In the genomic region with DNA sequence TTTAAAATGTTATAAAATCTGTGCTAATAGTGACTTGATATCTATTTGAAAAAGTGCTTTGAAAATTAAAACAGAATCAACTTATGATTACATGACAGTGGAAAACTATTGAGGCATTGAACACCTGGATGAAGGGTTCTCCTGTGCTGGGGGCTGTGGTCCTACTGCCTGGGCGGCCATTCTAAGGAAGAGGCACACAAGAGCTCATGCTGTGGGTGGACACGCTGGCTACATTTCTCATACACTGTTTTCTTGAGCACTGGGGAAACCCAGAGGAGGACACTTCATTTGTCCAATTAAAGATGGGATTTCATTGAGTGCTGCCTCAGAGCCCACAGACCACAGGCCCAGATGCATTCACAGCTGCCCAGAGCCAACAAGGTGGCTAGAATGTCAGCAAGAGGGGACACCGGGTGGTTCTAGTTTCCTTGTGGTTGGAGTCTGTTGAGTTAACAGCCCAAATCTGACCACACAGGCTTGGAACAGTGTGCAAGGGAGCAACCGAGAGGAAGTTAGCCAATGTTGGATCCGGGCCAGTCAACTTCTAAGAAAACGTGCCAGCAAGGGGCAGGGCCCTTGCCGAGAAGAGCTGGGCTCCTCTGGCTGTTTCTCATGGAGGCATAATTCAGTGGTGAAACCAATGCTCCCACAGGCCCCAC, we compare ENCODE assay signal across 8 cellular contexts. TPM values are rescaled to one million over a fixed set of nuclear protein-coding genes. Genes with fewer than 3 reads are reported as not detected.
A peak's percentile ranks its signal among the peaks of the same experiment; 100 is the strongest.
DNase-seq lines count a peak whose midpoint lies in the region; ATAC-seq, FAIRE-seq and TF ChIP-seq lines count a peak whose summit lies in the region.

No MANE protein-coding gene starts in this region.

- H3K27ac ChIP-seq in keratinocyte (ENCODE audit: control insufficient read depth, insufficient read depth, low read length) (no peak overlapping the region), mesendoderm (ENCODE audit: low read depth, low read length) (no peak overlapping the region)

- H3K4me3 ChIP-seq in keratinocyte (ENCODE audit: control insufficient read depth in 2 of 3, extremely low read depth in 1 of 3, insufficient read depth in 2 of 3, low read depth in 1 of 3, low read length in 3 of 3) (no peak overlapping the region), mesendoderm (ENCODE audit: low read length) (no peak overlapping the region)

- H3K9me3 ChIP-seq in keratinocyte (ENCODE audit: control insufficient read depth, low read depth, low read length): no peaks in the 10 kb centered on the region

- ATAC-seq in GM18511 (IDR thresholded peaks at IDR 0.05; ENCODE audit: unreplicated experiment) (peak; percentile 78), HG03159 (IDR thresholded peaks at IDR 0.05; ENCODE audit: unreplicated experiment) (peak; percentile 63)

- no peak overlapping the region for H2AK5ac ChIP-seq in mesendoderm (ENCODE audit: low read length)

- no peaks in the 10 kb centered on the region for H3K36me3 ChIP-seq in keratinocyte (ENCODE audit: control insufficient read depth in 2 of 2, extremely low read depth in 1 of 2, insufficient read depth in 2 of 2, low read length in 2 of 2)
- H3K36me3 ChIP-seq in mesendoderm (ENCODE audit: control insufficient read depth, insufficient read depth, low read length): no peaks in the 10 kb centered on the region

- H3K27me3 ChIP-seq in keratinocyte (ENCODE audit: control insufficient read depth, extremely low read depth, insufficient read depth, low read length): peaks cover 5% of the 10 kb centered on the region
- no peaks in the 10 kb centered on the region for H3K27me3 ChIP-seq in mesendoderm (ENCODE audit: insufficient read depth, low read length, poor library complexity)

- no peak overlapping the region for H2BK5ac ChIP-seq in mesendoderm (ENCODE audit: low read length)

- H3K4me2 ChIP-seq in keratinocyte (ENCODE audit: control insufficient read depth, extremely low read depth, insufficient read depth, low read depth, low read length) (peak overlapping the region; percentile 31), mesendoderm (ENCODE audit: low read length) (no peak overlapping the region)

- TF ChIP-seq CTCF in keratinocyte (optimal IDR thresholded peaks at IDR 0.05 in 1 of 3, IDR thresholded peaks at IDR 0.05 in 1 of 3, conservative IDR thresholded peaks at IDR 0.05 in 1 of 3; ENCODE audit: extremely low read depth in 1 of 3, insufficient read depth in 2 of 3, low read length in 3 of 3): no peak

- H3K23ac ChIP-seq in mesendoderm (ENCODE audit: low read length): no peak overlapping the region

- no peaks in the 10 kb centered on the region for H4K20me1 ChIP-seq in keratinocyte (ENCODE audit: control insufficient read depth, extremely low read depth, insufficient read depth, low read length)

- H2AFZ ChIP-seq in keratinocyte (ENCODE audit: control insufficient read depth, low read length): no peak overlapping the region

- H2BK15ac ChIP-seq in mesendoderm (replicated peaks; ENCODE audit: low read depth): no peak overlapping the region

- dilution Hi-C loops in keratinocyte (cut with MboI; ENCODE audit: extremely low pct_ligation_motif_present, low sequenced_read_pairs): no loop called here

- H4K5ac ChIP-seq in mesendoderm (ENCODE audit: low read length): no peak overlapping the region

- no peak overlapping the region for H3K56ac ChIP-seq in mesendoderm (ENCODE audit: low read length)

- H3K79me1 ChIP-seq in mesendoderm (ENCODE audit: low read length): no peaks in the 10 kb centered on the region

- FAIRE-seq in keratinocyte (lab: Jason Lieb, UNC): peak; percentile 87

- H2BK120ac ChIP-seq in mesendoderm (ENCODE audit: low read depth, low read length): no peak overlapping the region

- no peak overlapping the region for H4K8ac ChIP-seq in mesendoderm (ENCODE audit: low read depth, low read length)

- H3K79me2 ChIP-seq in keratinocyte (ENCODE audit: control insufficient read depth, insufficient read depth, low read length) (no peaks in the 10 kb centered on the region), mesendoderm (ENCODE audit: control insufficient read depth, insufficient read depth, low read length) (no peaks in the 10 kb centered on the region)

- peak; percentile 98 for DNase-seq in SIG-M5 treated with dmso at 0.1 percent for 504 hours (lab: John Stamatoyannopoulos, UW; ENCODE audit: unreplicated experiment)
- DNase-seq in anterior cingulate cortex (lab: John Stamatoyannopoulos, UW): peak in 48 of 58 donors; percentile 16 to 87 (median 46)
- peak; percentile 28 for DNase-seq in keratinocyte (ENCODE audit: low read depth, low spot score)
- peak; percentile 17 to 51 for DNase-seq in stimulated activated CD8-positive, alpha-beta memory T cell treated with anti-CD3 and anti-CD28 coated beads, Interleukin-2, amount 100 ng/mL, for 48 hours (ENCODE audit: low read depth in 2 of 2)
- no peak for DNase-seq in mesendoderm
- no peak for DNase-seq in COLO829 (ENCODE audit: low spot score)

- H3K9ac ChIP-seq in keratinocyte (ENCODE audit: control insufficient read depth, extremely low read depth, insufficient read depth, low read length): no peak overlapping the region
- no peak overlapping the region for H3K9ac ChIP-seq in mesendoderm (ENCODE audit: low read length)

- H3K4me1 ChIP-seq in keratinocyte (ENCODE audit: control insufficient read depth, extremely low read depth, insufficient read depth, low read length) (peaks cover 18% of the 10 kb centered on the region), mesendoderm (ENCODE audit: control insufficient read depth, low read depth, low read length) (no peaks in the 10 kb centered on the region)

- no peak overlapping the region for H3K18ac ChIP-seq in mesendoderm (ENCODE audit: low read length)

- no CpG with 5 or more reads among the region's 7 CpGs for WGBS in mesendoderm (ENCODE audit: extremely low coverage, insufficient coverage, low lambda C conversion rate)

- H3K9me1 ChIP-seq in keratinocyte (ENCODE audit: control insufficient read depth, extremely low read depth, insufficient read depth, low read length): no peaks in the 10 kb centered on the region

- H3K4ac ChIP-seq in mesendoderm (ENCODE audit: low read depth, low read length): no peak overlapping the region

RNA-seq across cellular contexts. Expression of a gene that starts 35.1 kb away (rescaled TPM):
- polyA plus RNA-seq in keratinocyte: 38.9 to 81.8 TPM (median 46.1 TPM) in 3 replicates
- polyA plus RNA-seq in keratinocyte (2011; ENCODE audit: low read depth): 6.3 TPM
- 16.3 and 21.8 TPM in 2 replicates for polyA plus RNA-seq in keratinocyte (2011; cell fraction: cytosol; rRNA removed)
- 93.7 and 110 TPM in 2 replicates for polyA plus RNA-seq in keratinocyte (2011; cell fraction: nucleus; rRNA removed)
- polyA plus RNA-seq in keratinocyte (2012; ENCODE audit: low replicate concordance): 7.1 and 52.3 TPM in 2 replicates
- 240 to 444 TPM (median 278 TPM) in 3 replicates for polyA minus RNA-seq in keratinocyte
- 80.4 TPM for polyA minus RNA-seq in keratinocyte (2011; cell fraction: cytosol; rRNA and poly(A)+ RNA removed)
- 253 and 438 TPM in 2 replicates for polyA minus RNA-seq in keratinocyte (2011; cell fraction: nucleus; rRNA and poly(A)+ RNA removed)
- 8.8 TPM for polyA plus RNA-seq in mesendoderm (2013, experiment 1 of 2)
- 8.7 TPM for polyA plus RNA-seq in mesendoderm (2013, experiment 2 of 2)

Comparison
In these comparisons a context has a peak if more than half of its experiments do, and no peak if none do; other contexts are left out.
1. DNase-seq: peak in SIG-M5 treated with dmso at 0.1 percent for 504 hours (single experiment), anterior cingulate cortex (48 of 58), keratinocyte (single experiment) and stimulated activated CD8-positive, alpha-beta memory T cell treated with anti-CD3 and anti-CD28 coated beads, Interleukin-2, amount 100 ng/mL, for 48 hours (2 of 2); none in mesendoderm (single experiment) and COLO829 (single experiment).